4 cellular contexts compared by ENCODE assay signal in genomic region chr16:1254821-1255220, GRCh38. TPM values are rescaled to one million over a fixed set of nuclear protein-coding genes. Genes with fewer than 3 reads are reported as not detected.
"Had no signal": no experiment of that assay in that cellular context is flagged by ENCODE, and none has a peak within 500 bp of the region (broad histone marks: within the 10 kb centered on the region; RNA-seq: fewer than 3 reads in every experiment).

No MANE protein-coding gene starts in this region.

RNA-seq across cellular contexts. Expression of gene TPSD1, which starts 1.0 kb away (rescaled TPM):
- total RNA-seq: temporal lobe had no signal

RNA-seq across cellular contexts. Expression of gene TPSAB1, which starts 14.3 kb away (rescaled TPM):
- total RNA-seq: temporal lobe had no signal

RNA-seq across cellular contexts. Expression of gene TPSB2, which starts 24.8 kb away (rescaled TPM):
- total RNA-seq: temporal lobe had no signal

RNA-seq across cellular contexts. Expression of gene TPSG1, which starts 29.8 kb away (rescaled TPM):
- total RNA-seq: temporal lobe, thyroid gland, urinary bladder, vagina had no signal
